8 cellular contexts compared by ENCODE assay signal in the genomic region with DNA sequence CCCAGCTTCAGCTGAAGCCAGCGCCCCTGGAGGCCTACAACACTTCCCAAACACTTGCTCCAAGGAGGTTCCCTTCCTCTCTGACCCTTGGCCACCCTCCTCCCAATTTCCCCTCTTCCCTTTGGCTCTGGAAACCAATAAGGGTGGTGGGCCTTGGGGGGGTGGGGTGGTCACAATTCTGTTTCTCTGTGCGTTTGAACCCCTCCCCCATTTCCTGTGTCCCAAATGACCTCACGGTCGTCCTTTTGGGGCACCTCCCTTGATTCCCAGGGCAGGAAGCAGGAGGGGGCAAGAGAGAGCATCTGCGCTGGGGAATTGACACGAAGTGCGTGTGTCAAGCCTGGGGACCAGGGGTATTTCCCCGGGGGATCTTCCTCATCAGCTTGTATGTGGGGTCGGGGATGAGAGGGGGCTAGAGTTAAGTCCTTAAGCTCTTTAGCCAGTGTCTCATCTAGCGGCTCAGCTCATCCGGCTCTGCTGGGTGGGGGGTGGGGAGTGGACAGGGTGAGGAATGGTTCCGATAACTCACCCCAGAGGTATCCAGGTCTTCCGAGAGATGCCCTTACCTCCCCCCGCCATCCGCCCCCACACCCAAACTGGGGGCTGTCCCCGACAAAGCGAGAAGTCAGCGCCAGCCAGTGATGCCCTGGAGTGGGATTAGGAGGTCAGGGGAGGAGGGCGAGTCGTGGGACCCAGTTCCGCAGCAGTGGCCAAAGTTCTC. TPM values are rescaled to one million over a fixed set of nuclear protein-coding genes. Genes with fewer than 3 reads are reported as not detected.
DNase-seq lines count a peak whose midpoint lies in the region; ATAC-seq and TF ChIP-seq lines count a peak whose summit lies in the region.

No MANE protein-coding gene starts in this region.

- H3K4me3 Mint-ChIP-seq in CD4-positive, alpha-beta memory T cell, result peak overlapping the region; percentile 41 to 79 (median 69)
- H3K4me3 Mint-ChIP-seq in chondrocyte (ENCODE audit: unreplicated experiment), result peak overlapping the region; percentile 41
- H3K4me3 Mint-ChIP-seq in naive thymus-derived CD4-positive, alpha-beta T cell, result peak overlapping the region; percentile 56 to 98 (median 74)

- TF ChIP-seq CTCF in chondrocyte (IDR thresholded peaks at IDR 0.05) (no peak), foreskin keratinocyte (conservative IDR thresholded peaks at IDR 0.05) (no peak)

- H3K27me3 Mint-ChIP-seq in CD4-positive, alpha-beta memory T cell, result peaks cover 17 to 24% of the 10 kb centered on the region in 2 donors
- peaks cover 9% of the 10 kb centered on the region for H3K27me3 Mint-ChIP-seq in chondrocyte (ENCODE audit: low read depth)
- peaks cover 29 to 54% (median 46%) of the 10 kb centered on the region in 5 donors for H3K27me3 Mint-ChIP-seq in naive thymus-derived CD4-positive, alpha-beta T cell

- ATAC-seq in HG02884 (IDR thresholded peaks at IDR 0.05; ENCODE audit: unreplicated experiment) (peak; percentile 2), foreskin keratinocyte (no peak), HG03025 (IDR thresholded peaks at IDR 0.05; ENCODE audit: low FRiP score, unreplicated experiment) (no peak)
- no peak for ATAC-seq in naive thymus-derived CD4-positive, alpha-beta T cell
- no peak for ATAC-seq in activated CD4-positive, CD25-positive, alpha-beta regulatory T cell treated with anti-CD3 and anti-CD28 coated beads, Interleukin-2, amount 50 U/mL, for 24 hours

- POLR2A ChIA-PET in CD4-positive, alpha-beta memory T cell (lab: Charles Lee; ENCODE audit: partially characterized antibody), result interaction anchor here (0.6 to 5.4 kb wide), 7 partner anchors 9 to 1292 kb away, joined by 3 to 50 read pairs (median 5); a partner anchor contains a TSS
- POLR2A ChIA-PET in naive thymus-derived CD4-positive, alpha-beta T cell (lab: Charles Lee), result interaction anchor here (0.6 to 5.1 kb wide), 11 partner anchors 8 to 91 kb away, joined by 3 to 54 read pairs (median 9); a partner anchor contains a TSS

- H3K9me3 ChIP-seq in CD4-positive, alpha-beta memory T cell (ENCODE audit: control insufficient read depth in 1 of 2, low read length in 2 of 2), result no peaks in the 10 kb centered on the region
- H3K9me3 ChIP-seq in naive thymus-derived CD4-positive, alpha-beta T cell (ENCODE audit: control insufficient read depth in 2 of 3, low read length in 3 of 3), result no peaks in the 10 kb centered on the region

- CTCF ChIA-PET in CD4-positive, alpha-beta memory T cell (lab: Charles Lee; ENCODE audit: partially characterized antibody), result interaction anchor here (1.0 to 14.1 kb wide), 8 partner anchors 11 to 94 kb away, joined by 3 to 239 read pairs (median 23); a partner anchor contains a TSS
- CTCF ChIA-PET in naive thymus-derived CD4-positive, alpha-beta T cell (lab: Charles Lee), result interaction anchor here (0.8 to 7.1 kb wide), 6 partner anchors 8 to 117 kb away, joined by 3 to 110 read pairs (median 6); no protein-coding TSS in a partner anchor

- peaks cover 7 to 42% (median 22%) of the 10 kb centered on the region in 4 donors for H3K4me1 Mint-ChIP-seq in CD4-positive, alpha-beta memory T cell
- peaks cover 29% of the 10 kb centered on the region for H3K4me1 Mint-ChIP-seq in chondrocyte (ENCODE audit: low read depth)
- H3K4me1 Mint-ChIP-seq in naive thymus-derived CD4-positive, alpha-beta T cell, result peaks cover 6 to 44% (median 24%) of the 10 kb centered on the region in 7 donors

- no peak for DNase-seq in CD4-positive, alpha-beta memory T cell
- no peak for DNase-seq in chondrocyte (ENCODE audit: low spot score)
- no peak for DNase-seq in naive thymus-derived CD4-positive, alpha-beta T cell
- no peak for DNase-seq in foreskin keratinocyte
- DNase-seq in SIG-M5 (lab: John Stamatoyannopoulos, UW), result no peak

- H3K27ac ChIP-seq in CD4-positive, alpha-beta memory T cell (ENCODE audit: low read depth, low read length), result no peak overlapping the region
- no peak overlapping the region for H3K27ac ChIP-seq in naive thymus-derived CD4-positive, alpha-beta T cell (ENCODE audit: low read depth, low read length)
- H3K27ac ChIP-seq in foreskin keratinocyte, result no peak overlapping the region

- peaks cover 33% of the 10 kb centered on the region for H3K4me1 ChIP-seq in CD4-positive, alpha-beta memory T cell (ENCODE audit: insufficient read depth, low read length)
- H3K4me1 ChIP-seq in naive thymus-derived CD4-positive, alpha-beta T cell (ENCODE audit: control insufficient read depth in 2 of 2, insufficient read depth in 2 of 2, low read length in 2 of 2), result peaks cover 8 to 31% of the 10 kb centered on the region in 2 donors
- no peaks in the 10 kb centered on the region for H3K4me1 ChIP-seq in foreskin keratinocyte

- H3K4me3 ChIP-seq in CD4-positive, alpha-beta memory T cell (ENCODE audit: low read length in 2 of 2), result peak overlapping the region in 1 of 2 donors; percentile 61
- peak overlapping the region; percentile 87 for H3K4me3 ChIP-seq in naive thymus-derived CD4-positive, alpha-beta T cell (ENCODE audit: low read length)

- H3K36me3 ChIP-seq in CD4-positive, alpha-beta memory T cell (ENCODE audit: insufficient read depth, low read length), result no peaks in the 10 kb centered on the region
- H3K36me3 ChIP-seq in naive thymus-derived CD4-positive, alpha-beta T cell (ENCODE audit: control insufficient read depth in 2 of 3, insufficient read depth in 3 of 3, low read length in 3 of 3), result no peaks in the 10 kb centered on the region

- intact Hi-C loops in CD4-positive, alpha-beta memory T cell (cut with micrococcal nuclease), result no loop called here
- intact Hi-C loops in naive thymus-derived CD4-positive, alpha-beta T cell (cut with micrococcal nuclease), result loop anchor here (1.0 to 5.0 kb wide), 8 partner anchors 15 to 381 kb away; a partner anchor contains a TSS

- H3K36me3 Mint-ChIP-seq in CD4-positive, alpha-beta memory T cell, result peaks cover 3 to 6% of the 10 kb centered on the region in 2 donors
- peaks cover 7% of the 10 kb centered on the region for H3K36me3 Mint-ChIP-seq in chondrocyte (ENCODE audit: low read depth)
- H3K36me3 Mint-ChIP-seq in naive thymus-derived CD4-positive, alpha-beta T cell, result peaks cover 0 to 4% (median 0%) of the 10 kb centered on the region in 5 donors

- H3K27ac Mint-ChIP-seq in CD4-positive, alpha-beta memory T cell, result peak overlapping the region in 4 of 7 donors; percentile 1 to 64 (median 20)
- no peak overlapping the region for H3K27ac Mint-ChIP-seq in chondrocyte (ENCODE audit: unreplicated experiment)
- peak overlapping the region in 1 of 9 donors; percentile 19 for H3K27ac Mint-ChIP-seq in naive thymus-derived CD4-positive, alpha-beta T cell

- peaks cover 34% of the 10 kb centered on the region for H3K27me3 ChIP-seq in CD4-positive, alpha-beta memory T cell (ENCODE audit: insufficient read depth, low read length)
- H3K27me3 ChIP-seq in naive thymus-derived CD4-positive, alpha-beta T cell (ENCODE audit: control insufficient read depth in 2 of 2, insufficient read depth in 2 of 2, low read length in 2 of 2), result peaks cover 7 to 16% of the 10 kb centered on the region in 2 donors
- peaks cover 66% of the 10 kb centered on the region for H3K27me3 ChIP-seq in foreskin keratinocyte

- no peaks in the 10 kb centered on the region for H3K9me3 Mint-ChIP-seq in CD4-positive, alpha-beta memory T cell
- no peaks in the 10 kb centered on the region for H3K9me3 Mint-ChIP-seq in chondrocyte (ENCODE audit: low read depth)
- peaks cover 0 to 1% (median 0%) of the 10 kb centered on the region in 11 donors for H3K9me3 Mint-ChIP-seq in naive thymus-derived CD4-positive, alpha-beta T cell

RNA-seq across cellular contexts. Expression of a gene that starts 0.6 kb away (rescaled TPM):
- total RNA-seq in CD4-positive, alpha-beta memory T cell, result 1 to 10 TPM; 1.5 to 1.8 TPM
- 1 to 10 TPM; 1.3 to 3.2 TPM for polyA plus RNA-seq in CD4-positive, alpha-beta memory T cell
- total RNA-seq in chondrocyte, result 1.7 to 2.6 TPM (median 2.0 TPM) in 3 replicates
- total RNA-seq in naive thymus-derived CD4-positive, alpha-beta T cell, result 1 to 10 TPM in 4 of 5 experiments, under 1 TPM in 1; 0.39 to 3.4 (median 1.7) TPM
- polyA plus RNA-seq in naive thymus-derived CD4-positive, alpha-beta T cell, result 1 to 10 TPM; 1.9 to 4.1 TPM
- total RNA-seq in foreskin keratinocyte, result not detected in 2 replicates
- not detected in 2 replicates for polyA plus RNA-seq in foreskin keratinocyte

RNA-seq across cellular contexts. Expression of a gene that starts 9.4 kb away (rescaled TPM):
- total RNA-seq in CD4-positive, alpha-beta memory T cell, result under 1 TPM; 0.55 to 0.87 TPM
- under 1 TPM; 0.39 to 0.80 TPM for polyA plus RNA-seq in CD4-positive, alpha-beta memory T cell
- total RNA-seq in chondrocyte (not detected in 3 replicates), foreskin keratinocyte (not detected in 2 replicates)
- total RNA-seq in naive thymus-derived CD4-positive, alpha-beta T cell, result 1 to 10 TPM in 2 of 5 experiments, under 1 TPM in 3; 0.19 to 1.7 (median 0.85) TPM
- under 1 TPM in 1 of 2 donors, not detected in 1; 0.32 TPM for polyA plus RNA-seq in naive thymus-derived CD4-positive, alpha-beta T cell
- polyA plus RNA-seq in foreskin keratinocyte, result not detected in 2 replicates

RNA-seq across cellular contexts. Expression of a gene that starts 21.7 kb away (rescaled TPM):
- under 1 TPM in 1 of 2 experiments, not detected in 1; 0.67 TPM for total RNA-seq in CD4-positive, alpha-beta memory T cell
- polyA plus RNA-seq in CD4-positive, alpha-beta memory T cell, result not detected
- 1.6 to 2.4 TPM (median 1.8 TPM) in 3 replicates for total RNA-seq in chondrocyte
- total RNA-seq in naive thymus-derived CD4-positive, alpha-beta T cell, result 10 to 100 TPM in 1 of 5 experiments, 1 to 10 TPM in 4; 1.2 to 48.7 (median 4.9) TPM
- not detected for polyA plus RNA-seq in naive thymus-derived CD4-positive, alpha-beta T cell
- total RNA-seq in foreskin keratinocyte, result 4.2 and 4.4 TPM in 2 replicates
- polyA plus RNA-seq in foreskin keratinocyte, result 10.6 and 11.1 TPM in 2 replicates

RNA-seq across cellular contexts. Expression of a gene that starts 38.7 kb away (rescaled TPM):
- 10 to 100 TPM; 25.9 to 26.3 TPM for total RNA-seq in CD4-positive, alpha-beta memory T cell
- polyA plus RNA-seq in CD4-positive, alpha-beta memory T cell, result 1 to 10 TPM; 2.4 to 5.9 TPM
- total RNA-seq in chondrocyte (10.4 to 12.5 TPM (median 10.6 TPM) in 3 replicates), foreskin keratinocyte (5.4 and 6.1 TPM in 2 replicates)
- total RNA-seq in naive thymus-derived CD4-positive, alpha-beta T cell, result 10 to 100 TPM in 4 of 5 experiments, 1 to 10 TPM in 1; 9.1 to 29.5 (median 14.4) TPM
- polyA plus RNA-seq in naive thymus-derived CD4-positive, alpha-beta T cell, result 1 to 10 TPM; 3.8 to 6.0 TPM
- 3.0 and 4.0 TPM in 2 replicates for polyA plus RNA-seq in foreskin keratinocyte
